21 cellular contexts compared by ENCODE assay signal in the genomic region with DNA sequence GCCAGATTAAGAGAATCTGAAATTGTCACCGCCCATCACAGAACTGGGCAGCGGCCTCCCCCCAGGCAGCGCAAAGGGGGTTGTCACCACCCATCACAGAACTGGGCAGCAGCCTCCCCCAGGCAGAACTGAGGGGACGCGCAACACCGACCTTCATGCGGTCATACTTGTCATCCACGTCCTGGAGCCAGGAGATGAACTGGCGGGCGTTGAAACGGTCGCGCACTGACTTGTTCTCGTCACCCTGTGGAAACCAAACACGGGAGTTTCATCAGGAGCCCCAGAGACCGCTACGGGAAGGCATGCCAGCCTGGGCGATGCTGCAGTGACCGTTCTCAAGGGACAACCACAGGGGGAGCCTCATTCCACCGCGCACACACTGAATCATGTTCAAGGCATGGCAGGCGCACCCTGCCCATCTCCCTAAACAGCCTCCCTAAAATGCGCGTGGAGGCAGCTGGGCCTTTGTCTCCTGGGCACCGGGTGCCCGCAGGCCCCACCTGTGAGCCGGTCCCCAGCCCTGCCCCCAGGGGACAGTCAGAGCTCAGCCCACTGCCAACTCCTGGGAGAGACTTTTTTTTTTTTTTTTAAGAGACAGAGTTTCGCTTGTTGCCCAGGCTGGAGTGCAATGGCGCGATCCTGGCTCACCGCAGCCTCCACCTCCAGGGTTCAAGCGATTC. TPM values are rescaled to one million over a fixed set of nuclear protein-coding genes. Genes with fewer than 3 reads are reported as not detected.
DNase-seq lines count a peak whose midpoint lies in the region; ATAC-seq and TF ChIP-seq lines count a peak whose summit lies in the region.
"Had no signal": no experiment of that assay in that cellular context is flagged by ENCODE, and none has a peak within 500 bp of the region (broad histone marks: within the 10 kb centered on the region; RNA-seq: fewer than 3 reads in every experiment).

No MANE protein-coding gene starts in this region.

- H3K36me3 ChIP-seq in heart right ventricle (peaks cover 4 to 92% (median 57%) of the 10 kb centered on the region in 9 donors), endodermal cell (ENCODE audit: control insufficient read depth, insufficient read depth, low read length) (peaks cover 62% of the 10 kb centered on the region)
- H3K36me3 ChIP-seq in effector memory CD4-positive, alpha-beta T cell (ENCODE audit: control insufficient read depth, insufficient read depth, low read length): peaks cover 80% of the 10 kb centered on the region

- H3K27me3 Mint-ChIP-seq in endodermal cell (ENCODE audit: insufficient read depth): no peaks in the 10 kb centered on the region
- H3K27me3 Mint-ChIP-seq in stimulated activated naive B cell treated with anti-CD40 and anti-IgM and Interleukin-4, amounts not matched to agents 10 μg/mL and 1 μg/mL and 100 μg/mL, for 72 hours: no peaks in the 10 kb centered on the region
- H3K27me3 Mint-ChIP-seq: CD4-positive, alpha-beta memory T cell had no signal

- intact Hi-C loops in Right ventricle myocardium inferior (cut with DNase I) (no loop called here), heart right ventricle (cut with DNase I) (no loop called here)

- H3K27ac Mint-ChIP-seq in endodermal cell: no peak overlapping the region
- peak overlapping the region; percentile 9 for H3K27ac Mint-ChIP-seq in stimulated activated naive B cell treated with anti-CD40 and anti-IgM and Interleukin-4, amounts not matched to agents 10 μg/mL and 1 μg/mL and 100 μg/mL, for 72 hours

- no peak overlapping the region for H3K9ac ChIP-seq in endodermal cell (ENCODE audit: extremely low read depth, low read length, poor library complexity, severe bottlenecking)
- H3K9ac ChIP-seq: GM23248 had no signal

- peaks cover 64% of the 10 kb centered on the region for H3K36me3 Mint-ChIP-seq in endodermal cell (ENCODE audit: low read depth)
- peaks cover 56 to 68% of the 10 kb centered on the region in 2 donors for H3K36me3 Mint-ChIP-seq in stimulated activated naive B cell treated with anti-CD40 and anti-IgM and Interleukin-4, amounts not matched to agents 10 μg/mL and 1 μg/mL and 100 μg/mL, for 72 hours

- no peaks in the 10 kb centered on the region for H3K27me3 ChIP-seq in heart right ventricle
- H3K27me3 ChIP-seq in endodermal cell (ENCODE audit: control insufficient read depth, insufficient read depth, low read length, poor library complexity, severe bottlenecking): no peaks in the 10 kb centered on the region
- no peaks in the 10 kb centered on the region for H3K27me3 ChIP-seq in effector memory CD4-positive, alpha-beta T cell (replicated peaks; ENCODE audit: control insufficient read depth, insufficient read depth, low read length, poor library complexity, severe bottlenecking)
- H3K27me3 ChIP-seq: BE2C, SJCRH30 had no signal

- H3K4me1 ChIP-seq in heart right ventricle: no peaks in the 10 kb centered on the region
- no peaks in the 10 kb centered on the region for H3K4me1 ChIP-seq in endodermal cell (ENCODE audit: control insufficient read depth, insufficient read depth, low read length)
- no peaks in the 10 kb centered on the region for H3K4me1 ChIP-seq in effector memory CD4-positive, alpha-beta T cell (ENCODE audit: control insufficient read depth, insufficient read depth, low read length, poor library complexity, severe bottlenecking)
- H3K4me1 ChIP-seq: BE2C, SJCRH30 had no signal

- no peak overlapping the region for H3K27ac ChIP-seq in heart right ventricle
- H3K27ac ChIP-seq in endodermal cell (ENCODE audit: low read depth, low read length): no peak overlapping the region
- no peak overlapping the region for H3K27ac ChIP-seq in effector memory CD4-positive, alpha-beta T cell (ENCODE audit: insufficient read depth, low read length, poor library complexity, severe bottlenecking)
- H3K27ac ChIP-seq: GM23248, SJCRH30 had no signal

- no peaks in the 10 kb centered on the region for H3K4me1 Mint-ChIP-seq in endodermal cell
- peaks cover 2 to 7% of the 10 kb centered on the region in 2 donors for H3K4me1 Mint-ChIP-seq in stimulated activated naive B cell treated with anti-CD40 and anti-IgM and Interleukin-4, amounts not matched to agents 10 μg/mL and 1 μg/mL and 100 μg/mL, for 72 hours

- DNase-seq in Right ventricle myocardium inferior (ENCODE audit: missing footprints) (peak; percentile 32), heart right ventricle (no peak), MV-4-11 (lab: John Stamatoyannopoulos, UW) (peak; percentile 9), endodermal cell (peak; percentile 50), germinal center (ENCODE audit: low spot score) (no peak), NCI-H2107 treated with DMSO at 0.1 percent for 48 hours (lab: John Stamatoyannopoulos, UW; ENCODE audit: unreplicated experiment) (no peak)
- no peak for DNase-seq in stimulated activated naive B cell treated with anti-CD40 and anti-IgM and Interleukin-4, amounts not matched to agents 10 μg/mL and 1 μg/mL and 100 μg/mL, for 72 hours
- DNase-seq in effector memory CD4-positive, alpha-beta T cell: no peak
- DNase-seq: 8988T; BE2C; CD4-positive, alpha-beta memory T cell; DMS153; GDM1; GM23248; KG1; NCI-H1694 treated with DMSO at 0.1 percent for 48 hours; NCI-H510A; NCI-H774; OCI-M1; RPMI8226; SJCRH30 had no signal

- ATAC-seq in Right ventricle myocardium inferior: no peak
- no peak for ATAC-seq in heart right ventricle
- no peak for ATAC-seq in stimulated activated naive B cell treated with anti-CD40 and anti-IgM and Interleukin-4, amounts not matched to agents 10 μg/mL and 1 μg/mL and 100 μg/mL, for 72 hours (replicated peaks)

- H3K4me3 Mint-ChIP-seq in endodermal cell: no peak overlapping the region
- no peak overlapping the region for H3K4me3 Mint-ChIP-seq in stimulated activated naive B cell treated with anti-CD40 and anti-IgM and Interleukin-4, amounts not matched to agents 10 μg/mL and 1 μg/mL and 100 μg/mL, for 72 hours
- H3K4me3 Mint-ChIP-seq: CD4-positive, alpha-beta memory T cell had no signal

- TF ChIP-seq CTCF in heart right ventricle (IDR thresholded peaks at IDR 0.05) (no peak), endodermal cell (conservative IDR thresholded peaks at IDR 0.05) (no peak)

- H3K9me3 Mint-ChIP-seq in endodermal cell: no peaks in the 10 kb centered on the region
- H3K9me3 Mint-ChIP-seq in stimulated activated naive B cell treated with anti-CD40 and anti-IgM and Interleukin-4, amounts not matched to agents 10 μg/mL and 1 μg/mL and 100 μg/mL, for 72 hours: no peaks in the 10 kb centered on the region

- H3K9me3 ChIP-seq in heart right ventricle (no peaks in the 10 kb centered on the region), endodermal cell (ENCODE audit: control insufficient read depth, low read length) (no peaks in the 10 kb centered on the region)
- H3K9me3 ChIP-seq in effector memory CD4-positive, alpha-beta T cell (ENCODE audit: control insufficient read depth, low read length): no peaks in the 10 kb centered on the region
- H3K9me3 ChIP-seq: BE2C, SJCRH30 had no signal

- no peak overlapping the region for H3K4me3 ChIP-seq in heart right ventricle
- no peak overlapping the region for H3K4me3 ChIP-seq in endodermal cell (ENCODE audit: low read length)
- no peak overlapping the region for H3K4me3 ChIP-seq in effector memory CD4-positive, alpha-beta T cell (ENCODE audit: insufficient read depth, low read depth, low read length, poor library complexity, severe bottlenecking)
- H3K4me3 ChIP-seq: GM23248, SJCRH30 had no signal

- 95 to 96% methylated on average over 32 of the region's 32 CpGs for WGBS in heart right ventricle, 2 donors
- 92 to 96% methylated on average over 23 to 32 of the region's 32 CpGs for WGBS in endodermal cell (ENCODE audit: insufficient coverage in 1 of 2, insufficient read length in 1 of 2), 2 experiments

RNA-seq across cellular contexts. Expression of a gene that starts 53.3 kb away (rescaled TPM):
- total RNA-seq in Right ventricle myocardium inferior (6.9 TPM), heart right ventricle (10 to 100 TPM in 2 of 10 donors, 1 to 10 TPM in 8; 5.9 to 11.3 (median 8.8) TPM), endodermal cell (10 to 100 TPM; 13.0 to 16.3 TPM)
- polyA plus RNA-seq in heart right ventricle: 1 to 10 TPM; 1.7 to 1.8 TPM
- 12.3 TPM for polyA plus RNA-seq in endodermal cell (2013, experiment 1 of 2)
- polyA plus RNA-seq in endodermal cell (2013, experiment 2 of 2): 12.5 TPM

Comparison
In these comparisons a context has a peak if more than half of its experiments do, and no peak if none do; other contexts are left out.
1. DNase-seq: peak in Right ventricle myocardium inferior (single experiment), MV-4-11 (single experiment) and endodermal cell (single experiment); none in heart right ventricle (0 of 2), stimulated activated naive B cell treated with anti-CD40 and anti-IgM and Interleukin-4, amounts not matched to agents 10 μg/mL and 1 μg/mL and 100 μg/mL, for 72 hours (single experiment), effector memory CD4-positive, alpha-beta T cell (0 of 3), germinal center (single experiment) and NCI-H2107 treated with DMSO at 0.1 percent for 48 hours (single experiment).